In genomic region chr11:76265771-76266241, GRCh38 we compare ENCODE assay signal across 2 cellular contexts.
TF ChIP-seq lines count a peak whose summit lies in the region.

No MANE protein-coding gene starts in this region.

TF ChIP-seq in SK-N-SH treated with all-trans-retinoic acid at 6 μM for 48 hours, 23 proteins besides CTCF, POLR2A, EP300 and RAD21 (continued from another document):
- no peak for TF ChIP-seq BACH2 (CRISPR knock-in tag; IDR thresholded peaks at IDR 0.05; ENCODE audit: borderline replicate concordance)

TF ChIP-seq in SK-N-SH, 30 proteins besides CTCF, POLR2A, EP300 and RAD21 (continued from another document):
- TF ChIP-seq IRF3 (IDR thresholded peaks at IDR 0.05; ENCODE audit: low read depth, low read length) = no peak
- no peak for TF ChIP-seq REST (IDR thresholded peaks at IDR 0.05; ENCODE audit: low read depth, low read length)
